ENCODE assay signal across 11 cellular contexts in genomic region chr2:60925994-60926750, GRCh38. TPM values are rescaled to one million over a fixed set of nuclear protein-coding genes. Genes with fewer than 3 reads are reported as not detected.
DNase-seq lines count a peak whose midpoint lies in the region; ATAC-seq and TF ChIP-seq lines count a peak whose summit lies in the region.
"Had no signal": no experiment of that assay in that cellular context is flagged by ENCODE, and none has a peak within 500 bp of the region (broad histone marks: within the 10 kb centered on the region; RNA-seq: fewer than 3 reads in every experiment).

No MANE protein-coding gene starts in this region.

- no peak for ATAC-seq in HG02885 (IDR thresholded peaks at IDR 0.05; ENCODE audit: poor library complexity, unreplicated experiment)
- no peak for ATAC-seq in GM19328 (IDR thresholded peaks at IDR 0.05; ENCODE audit: unreplicated experiment)

- in situ Hi-C loops in HAP-1 (cut with MboI; ENCODE audit: low sequenced_read_pairs), result no loop called here

- H3K27ac Mint-ChIP-seq in Caco-2 (ENCODE audit: unreplicated experiment), result peak overlapping the region; percentile 31
- H3K27ac Mint-ChIP-seq in activated T-helper 2 cell treated with anti-CD3 and anti-CD28 coated beads, Interferon-gamma antibody, Interleukin-2, Interleukin-4, amounts not matched to agents 10 μg/mL and 5 μg/mL and 100 μg/mL, durations not matched to agents 14 hours and 24 hours and 36 hours, result peak overlapping the region; percentile 29

- BruUV-seq in Caco-2 (replicated peaks; lab: Mats Ljungman, UMichigan), result no TSS peak

- CTCF ChIA-PET in Caco-2 (lab: Charles Lee), result no interaction called here

- TF ChIP-seq RAD21 in liver (IDR thresholded peaks at IDR 0.05), result no peak

- no peak overlapping the region for H3K4me3 ChIP-seq in Caco-2 (ENCODE audit: low read depth, low read length)
- H3K4me3 ChIP-seq in liver (ENCODE audit: low read depth in 1 of 3, low read length in 3 of 3), result no peak overlapping the region
- no peak overlapping the region for H3K4me3 ChIP-seq in HAP-1
- H3K4me3 ChIP-seq: prostate gland had no signal

- H3K9me3 Mint-ChIP-seq in Caco-2 (ENCODE audit: unreplicated experiment), result no peaks in the 10 kb centered on the region
- H3K9me3 Mint-ChIP-seq in activated T-helper 2 cell treated with anti-CD3 and anti-CD28 coated beads, Interferon-gamma antibody, Interleukin-2, Interleukin-4, amounts not matched to agents 10 μg/mL and 5 μg/mL and 100 μg/mL, durations not matched to agents 14 hours and 24 hours and 36 hours, result no peaks in the 10 kb centered on the region

- peak overlapping the region in 1 of 2 donors; percentile 70 for H3K27ac ChIP-seq in liver (ENCODE audit: low read depth in 1 of 2, low read length in 2 of 2)
- H3K27ac ChIP-seq: prostate gland had no signal

- intact Hi-C loops in Caco-2 (cut with micrococcal nuclease; ENCODE audit: unreplicated experiment), result no loop called here
- intact Hi-C loops in activated T-helper 2 cell treated with anti-CD3 and anti-CD28 coated beads, Interferon-gamma antibody, Interleukin-2, Interleukin-4, amounts not matched to agents 10 μg/mL and 5 μg/mL and 100 μg/mL, durations not matched to agents 14 hours and 24 hours and 36 hours (cut with micrococcal nuclease), result no loop called here

- H3K9ac ChIP-seq in liver (ENCODE audit: low read depth in 1 of 2, low read length in 2 of 2), result no peak overlapping the region

- peaks cover 1% of the 10 kb centered on the region; the same call in 1 of the 2 replicates for H3K36me3 ChIP-seq in Caco-2 (ENCODE audit: control insufficient read depth, insufficient read depth, low read length)
- peaks cover 3 to 26% (median 19%) of the 10 kb centered on the region in 4 donors for H3K36me3 ChIP-seq in liver (ENCODE audit: control insufficient read depth in 4 of 4, insufficient read depth in 3 of 4, low read depth in 1 of 4, low read length in 3 of 4)
- H3K36me3 ChIP-seq in HAP-1 (replicated peaks), result peaks cover 7% of the 10 kb centered on the region
- H3K36me3 ChIP-seq: prostate gland had no signal

- H3K4me1 Mint-ChIP-seq in Caco-2 (ENCODE audit: low read depth, unreplicated experiment), result peaks cover 13% of the 10 kb centered on the region
- peaks cover 14% of the 10 kb centered on the region for H3K4me1 Mint-ChIP-seq in activated T-helper 2 cell treated with anti-CD3 and anti-CD28 coated beads, Interferon-gamma antibody, Interleukin-2, Interleukin-4, amounts not matched to agents 10 μg/mL and 5 μg/mL and 100 μg/mL, durations not matched to agents 14 hours and 24 hours and 36 hours (ENCODE audit: low read depth)

- DNase-seq in Caco-2 (peak in 1 of 2 experiments; percentile 4), HT-29 (ENCODE audit: low spot score) (peak; percentile 48), GF-D8 (lab: John Stamatoyannopoulos, UW) (no peak), HAP-1 (ENCODE audit: low spot score in 2 of 2) (no peak)
- DNase-seq in activated T-helper 2 cell treated with anti-CD3 and anti-CD28 coated beads, Interferon-gamma antibody, Interleukin-2, Interleukin-4, amounts not matched to agents 10 μg/mL and 5 μg/mL and 100 μg/mL, durations not matched to agents 14 hours and 24 hours and 36 hours (ENCODE audit: low spot score), result no peak
- DNase-seq: activated CD8-positive, alpha-beta memory T cell treated with anti-CD3 and anti-CD28 coated beads, Interleukin-2, amount 50 U/mL, for 48 hours; NCI-H1048 had no signal

- H3K9me3 ChIP-seq in Caco-2 (no peaks in the 10 kb centered on the region), liver (ENCODE audit: control insufficient read depth in 4 of 4, low read length in 3 of 4) (no peaks in the 10 kb centered on the region), HAP-1 (no peaks in the 10 kb centered on the region)
- H3K9me3 ChIP-seq: prostate gland had no signal

- H3K4me3 Mint-ChIP-seq in Caco-2 (ENCODE audit: unreplicated experiment), result no peak overlapping the region
- no peak overlapping the region for H3K4me3 Mint-ChIP-seq in activated T-helper 2 cell treated with anti-CD3 and anti-CD28 coated beads, Interferon-gamma antibody, Interleukin-2, Interleukin-4, amounts not matched to agents 10 μg/mL and 5 μg/mL and 100 μg/mL, durations not matched to agents 14 hours and 24 hours and 36 hours (ENCODE audit: low read depth)

- no peaks in the 10 kb centered on the region for H3K27me3 ChIP-seq in Caco-2 (replicated peaks; ENCODE audit: control insufficient read depth, insufficient read depth, low read length)
- H3K27me3 ChIP-seq in liver (ENCODE audit: control insufficient read depth in 4 of 4, insufficient read depth in 4 of 4, low read length in 3 of 4), result no peaks in the 10 kb centered on the region
- H3K27me3 ChIP-seq in HAP-1 (ENCODE audit: low read depth), result no peaks in the 10 kb centered on the region

- H3K36me3 Mint-ChIP-seq in Caco-2 (ENCODE audit: insufficient read depth, unreplicated experiment), result peaks cover 31% of the 10 kb centered on the region
- H3K36me3 Mint-ChIP-seq in activated T-helper 2 cell treated with anti-CD3 and anti-CD28 coated beads, Interferon-gamma antibody, Interleukin-2, Interleukin-4, amounts not matched to agents 10 μg/mL and 5 μg/mL and 100 μg/mL, durations not matched to agents 14 hours and 24 hours and 36 hours (ENCODE audit: low read depth), result peaks cover 68% of the 10 kb centered on the region

- POLR2A ChIA-PET in Caco-2 (lab: Charles Lee), result no interaction called here

- no peak for TF ChIP-seq CTCF in Caco-2 (IDR thresholded peaks at IDR 0.05; ENCODE audit: insufficient read depth in 1 of 2, low read depth in 1 of 2, low read length in 1 of 2, severe bottlenecking in 1 of 2, unreplicated experiment in 1 of 2)
- TF ChIP-seq CTCF in liver (IDR thresholded peaks at IDR 0.05; ENCODE audit: low read depth, low read length, missing input control), result no peak

- WGBS in liver, result 87% methylated on average over 7 of the region's 7 CpGs

- H3K4me1 ChIP-seq in Caco-2 (peaks cover 6% of the 10 kb centered on the region; the same call in 1 of the 2 replicates), liver (ENCODE audit: control insufficient read depth in 4 of 4, insufficient read depth in 4 of 4, low read length in 3 of 4) (no peaks in the 10 kb centered on the region), HAP-1 (no peaks in the 10 kb centered on the region; the same call in 1 of the 2 replicates)
- H3K4me1 ChIP-seq: prostate gland had no signal

- H3K27me3 Mint-ChIP-seq in Caco-2 (ENCODE audit: insufficient read depth, unreplicated experiment), result no peaks in the 10 kb centered on the region
- no peaks in the 10 kb centered on the region for H3K27me3 Mint-ChIP-seq in activated T-helper 2 cell treated with anti-CD3 and anti-CD28 coated beads, Interferon-gamma antibody, Interleukin-2, Interleukin-4, amounts not matched to agents 10 μg/mL and 5 μg/mL and 100 μg/mL, durations not matched to agents 14 hours and 24 hours and 36 hours (ENCODE audit: low read depth)

TF ChIP-seq in liver, 16 proteins besides CTCF, POLR2A, EP300 and RAD21 (continues in another document):
- no peak for TF ChIP-seq GABPA (IDR thresholded peaks at IDR 0.05 in 1 of 2, conservative IDR thresholded peaks at IDR 0.05 in 1 of 2)
- TF ChIP-seq EGR1 (IDR thresholded peaks at IDR 0.05; ENCODE audit: low read depth in 2 of 2), result no peak
- TF ChIP-seq SP1 (IDR thresholded peaks at IDR 0.05), result no peak
- no peak for TF ChIP-seq TAF1 (conservative IDR thresholded peaks at IDR 0.05)
- peak; percentile 30 for TF ChIP-seq ATF3 (IDR thresholded peaks at IDR 0.05)
- TF ChIP-seq NR2F2 (IDR thresholded peaks at IDR 0.05), result no peak
- TF ChIP-seq MAX (IDR thresholded peaks at IDR 0.05), result no peak
- TF ChIP-seq FOXA2 (IDR thresholded peaks at IDR 0.05), result peak; percentile 70
- TF ChIP-seq HNF4G (IDR thresholded peaks at IDR 0.05), result no peak
- TF ChIP-seq HNF4A (conservative IDR thresholded peaks at IDR 0.05), result no peak
- no peak for TF ChIP-seq REST (IDR thresholded peaks at IDR 0.05)
- no peak for TF ChIP-seq RXRA (IDR thresholded peaks at IDR 0.05)
- TF ChIP-seq YY1 (IDR thresholded peaks at IDR 0.05), result no peak

RNA-seq across cellular contexts. Expression of gene REL, which starts 44.8 kb away (rescaled TPM):
- total RNA-seq in Caco-2 (2022) (11.8 and 12.2 TPM in 2 replicates), liver (1 to 10 TPM; 6.4 to 7.0 TPM)
- 6.5 and 6.6 TPM in 2 replicates for total RNA-seq in HT-29 (2014; rRNA removed; shearing (Covaris generic))
- 118 and 123 TPM in 2 replicates for total RNA-seq in activated T-helper 2 cell treated with anti-CD3 and anti-CD28 coated beads, Interferon-gamma antibody, Interleukin-2, Interleukin-4, amounts not matched to agents 10 μg/mL and 5 μg/mL and 100 μg/mL, durations not matched to agents 14 hours and 24 hours and 36 hours
- 1 to 10 TPM; 1.1 to 2.4 TPM for polyA plus RNA-seq in liver
